24 cellular contexts compared by ENCODE assay signal in the genomic region with DNA sequence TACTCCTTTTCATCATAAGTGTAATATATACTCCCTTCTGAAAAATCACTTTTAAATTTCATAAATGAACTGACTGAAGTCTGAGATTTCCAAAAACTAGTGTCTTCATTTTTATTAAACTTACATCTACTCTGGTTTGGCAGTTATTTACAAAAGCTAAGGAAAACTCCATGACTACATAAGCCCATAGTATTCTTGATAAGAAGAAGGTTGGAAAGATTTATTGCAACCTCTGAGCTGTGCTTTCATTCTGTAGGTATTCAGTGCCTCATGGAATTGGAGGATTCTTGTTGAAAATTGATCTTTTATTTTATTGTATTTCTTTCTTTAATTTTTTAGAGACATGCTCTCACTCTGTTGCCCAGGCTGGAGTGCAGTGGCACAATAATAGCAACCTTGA. TPM values are rescaled to one million over a fixed set of nuclear protein-coding genes. Genes with fewer than 3 reads are reported as not detected.
DNase-seq lines count a peak whose midpoint lies in the region; ATAC-seq, FAIRE-seq and TF ChIP-seq lines count a peak whose summit lies in the region.
"Had no signal": no experiment of that assay in that cellular context is flagged by ENCODE, and none has a peak within 500 bp of the region (broad histone marks: within the 10 kb centered on the region; RNA-seq: fewer than 3 reads in every experiment).

No MANE protein-coding gene starts in this region.

- 0 out of 2 replicates have a peak overlapping the region, but pooled peaks have one; percentile 3 for H3K27ac ChIP-seq in HL-60 (replicated peaks)
- H3K27ac ChIP-seq: A549; BLaER1 treated with 17β-estradiol and CSF1 and Interleukin-3, amounts not matched to agents 10 nM and 100 nM had no signal

- no peak for ATAC-seq in HG03175 (IDR thresholded peaks at IDR 0.05; ENCODE audit: unreplicated experiment)
- ATAC-seq: A549, GM12878 had no signal

- H3K4me3 ChIP-seq in HL-60 (replicated peaks; ENCODE audit: insufficient read depth, low read length): no peak overlapping the region
- H3K4me3 ChIP-seq: A549; BLaER1 treated with 17β-estradiol and CSF1 and Interleukin-3, amounts not matched to agents 10 nM and 100 nM; GM12878; GM23338 had no signal

- H3K36me3 Mint-ChIP-seq in activated naive CD8-positive, alpha-beta T cell: peaks cover 2% of the 10 kb centered on the region
- H3K36me3 Mint-ChIP-seq in activated naive CD8-positive, alpha-beta T cell treated with anti-CD3 and anti-CD28 coated beads for 36 hours: peaks cover 14% of the 10 kb centered on the region
- peaks cover 12% of the 10 kb centered on the region for H3K36me3 Mint-ChIP-seq in endothelial cell (ENCODE audit: low read depth, unreplicated experiment)

- H3K27me3 ChIP-seq in HL-60 (ENCODE audit: insufficient read depth, poor library complexity, severe bottlenecking): no peaks in the 10 kb centered on the region
- H3K27me3 ChIP-seq: BE2C; BLaER1 treated with 17β-estradiol and CSF1 and Interleukin-3, amounts not matched to agents 10 nM and 100 nM had no signal

- H3K27me3 Mint-ChIP-seq in activated naive CD8-positive, alpha-beta T cell: no peaks in the 10 kb centered on the region
- no peaks in the 10 kb centered on the region for H3K27me3 Mint-ChIP-seq in activated naive CD8-positive, alpha-beta T cell treated with anti-CD3 and anti-CD28 coated beads for 36 hours
- H3K27me3 Mint-ChIP-seq in endothelial cell (ENCODE audit: unreplicated experiment): peaks cover 3% of the 10 kb centered on the region
- H3K27me3 Mint-ChIP-seq: CD4-positive, alpha-beta T cell; CD8-positive, alpha-beta memory T cell had no signal

- FAIRE-seq in GM19239 (lab: Jason Lieb, UNC): no peak
- FAIRE-seq: A549, D721Med, GM12878 had no signal

- peaks cover 41% of the 10 kb centered on the region for H3K4me1 Mint-ChIP-seq in activated naive CD8-positive, alpha-beta T cell (ENCODE audit: low read depth)
- peaks cover 27% of the 10 kb centered on the region for H3K4me1 Mint-ChIP-seq in activated naive CD8-positive, alpha-beta T cell treated with anti-CD3 and anti-CD28 coated beads for 36 hours
- peaks cover 49% of the 10 kb centered on the region for H3K4me1 Mint-ChIP-seq in endothelial cell (ENCODE audit: unreplicated experiment)

- H3K4me3 Mint-ChIP-seq in activated naive CD8-positive, alpha-beta T cell: no peak overlapping the region
- no peak overlapping the region for H3K4me3 Mint-ChIP-seq in activated naive CD8-positive, alpha-beta T cell treated with anti-CD3 and anti-CD28 coated beads for 36 hours
- peak overlapping the region; percentile 49 for H3K4me3 Mint-ChIP-seq in endothelial cell (ENCODE audit: unreplicated experiment)
- H3K4me3 Mint-ChIP-seq: CD4-positive, alpha-beta T cell; CD8-positive, alpha-beta memory T cell; GM23338 had no signal

- H3K9me3 Mint-ChIP-seq in activated naive CD8-positive, alpha-beta T cell (ENCODE audit: low read depth): no peaks in the 10 kb centered on the region
- no peaks in the 10 kb centered on the region for H3K9me3 Mint-ChIP-seq in activated naive CD8-positive, alpha-beta T cell treated with anti-CD3 and anti-CD28 coated beads for 36 hours
- H3K9me3 Mint-ChIP-seq in endothelial cell (ENCODE audit: unreplicated experiment): no peaks in the 10 kb centered on the region
- H3K9me3 Mint-ChIP-seq: CD4-positive, alpha-beta T cell; CD8-positive, alpha-beta memory T cell; GM23338 had no signal

- peak overlapping the region; percentile 10 for H3K27ac Mint-ChIP-seq in activated naive CD8-positive, alpha-beta T cell
- no peak overlapping the region for H3K27ac Mint-ChIP-seq in activated naive CD8-positive, alpha-beta T cell treated with anti-CD3 and anti-CD28 coated beads for 36 hours
- no peak overlapping the region for H3K27ac Mint-ChIP-seq in endothelial cell (ENCODE audit: unreplicated experiment)
- H3K27ac Mint-ChIP-seq: CD4-positive, alpha-beta T cell had no signal

- TF ChIP-seq CTCF in HL-60 (IDR thresholded peaks at IDR 0.05; ENCODE audit: insufficient read depth, low read length): no peak
- TF ChIP-seq CTCF in endothelial cell (IDR thresholded peaks at IDR 0.05; ENCODE audit: unreplicated experiment): no peak

- no peak for DNase-seq in activated naive CD8-positive, alpha-beta T cell treated with anti-CD3 and anti-CD28 coated beads for 36 hours
- DNase-seq in HL-60 (ENCODE audit: low read depth in 1 of 2, low spot score in 1 of 2): no peak
- no peak for DNase-seq in endothelial cell (ENCODE audit: low spot score)
- DNase-seq in C1 segment of cervical spinal cord (lab: John Stamatoyannopoulos, UW): no peak
- no peak for DNase-seq in GM19239 (ENCODE audit: insufficient read length, low spot score)
- DNase-seq: 8988T; ACHN; AML-193; BE2C; CD4-positive, alpha-beta T cell; CD8-positive, alpha-beta memory T cell; DMS 273 treated with DMSO at 0.1 percent for 48 hours; DMS79; EL; GDM1; H7; HCEC 1CT had no signal

RNA-seq across cellular contexts. Expression of a gene that starts 41.7 kb away (rescaled TPM):
- total RNA-seq in activated naive CD8-positive, alpha-beta T cell treated with anti-CD3 and anti-CD28 coated beads for 36 hours: 10 to 100 TPM; 22.4 to 22.7 TPM
- 94.6 TPM for total RNA-seq in endothelial cell (ENCODE audit: unreplicated experiment)
